In genomic region chr11:34208266-34209135, GRCh38 we compare ENCODE assay signal across 11 cellular contexts.
DNase-seq lines count a peak whose midpoint lies in the region; ATAC-seq and TF ChIP-seq lines count a peak whose summit lies in the region.
"Had no signal": no experiment of that assay in that cellular context is flagged by ENCODE, and none has a peak within 500 bp of the region (broad histone marks: within the 10 kb centered on the region; RNA-seq: fewer than 3 reads in every experiment).

No MANE protein-coding gene starts in this region.

- H3K4me1 Mint-ChIP-seq in MCF 10A (ENCODE audit: insufficient read depth, unreplicated experiment) (peaks cover 16% of the 10 kb centered on the region), glutamatergic neuron (ENCODE audit: low read depth, unreplicated experiment) (peaks cover 5% of the 10 kb centered on the region)
- peaks cover 36% of the 10 kb centered on the region for H3K4me1 Mint-ChIP-seq in stimulated activated naive CD8-positive, alpha-beta T cell treated with anti-CD3 and anti-CD28 coated beads, Interleukin-15, amount 100 ng/mL, for 72 hours

- H3K9me3 Mint-ChIP-seq in MCF 10A (ENCODE audit: unreplicated experiment) (no peaks in the 10 kb centered on the region), glutamatergic neuron (ENCODE audit: unreplicated experiment) (no peaks in the 10 kb centered on the region)
- H3K9me3 Mint-ChIP-seq in stimulated activated naive CD8-positive, alpha-beta T cell treated with anti-CD3 and anti-CD28 coated beads, Interleukin-15, amount 100 ng/mL, for 72 hours = no peaks in the 10 kb centered on the region

- H3K27ac Mint-ChIP-seq in MCF 10A (ENCODE audit: low read depth, unreplicated experiment) = no peak overlapping the region
- no peak overlapping the region for H3K27ac Mint-ChIP-seq in stimulated activated naive CD8-positive, alpha-beta T cell treated with anti-CD3 and anti-CD28 coated beads, Interleukin-15, amount 100 ng/mL, for 72 hours
- no peak overlapping the region for H3K27ac Mint-ChIP-seq in glutamatergic neuron (ENCODE audit: unreplicated experiment)

- H3K4me1 ChIP-seq in breast epithelium = no peaks in the 10 kb centered on the region

- H3K27ac ChIP-seq in breast epithelium = no peak overlapping the region
- H3K27ac ChIP-seq: BLaER1, coronary artery had no signal

- no peaks in the 10 kb centered on the region for H3K9me3 ChIP-seq in breast epithelium
- H3K9me3 ChIP-seq: BLaER1 had no signal

- H3K27me3 Mint-ChIP-seq in MCF 10A (ENCODE audit: insufficient read depth, unreplicated experiment) = no peaks in the 10 kb centered on the region
- H3K27me3 Mint-ChIP-seq in stimulated activated naive CD8-positive, alpha-beta T cell treated with anti-CD3 and anti-CD28 coated beads, Interleukin-15, amount 100 ng/mL, for 72 hours = peaks cover 14% of the 10 kb centered on the region
- no peaks in the 10 kb centered on the region for H3K27me3 Mint-ChIP-seq in glutamatergic neuron (ENCODE audit: unreplicated experiment)

- H3K4me3 Mint-ChIP-seq in MCF 10A (ENCODE audit: unreplicated experiment) (no peak overlapping the region), glutamatergic neuron (ENCODE audit: unreplicated experiment) (no peak overlapping the region)
- H3K4me3 Mint-ChIP-seq in stimulated activated naive CD8-positive, alpha-beta T cell treated with anti-CD3 and anti-CD28 coated beads, Interleukin-15, amount 100 ng/mL, for 72 hours = no peak overlapping the region

- no peak overlapping the region for H3K4me3 ChIP-seq in breast epithelium
- no peak overlapping the region for H3K4me3 ChIP-seq in fibroblast of villous mesenchyme (ENCODE audit: low read depth, low read length)
- H3K4me3 ChIP-seq: BLaER1, coronary artery had no signal

- intact Hi-C loops in MCF 10A (cut with micrococcal nuclease) = no loop called here
- intact Hi-C loops in breast epithelium (cut with DNase I; ENCODE audit: low total_unique reads) = no loop called here

- H3K36me3 ChIP-seq in breast epithelium = no peaks in the 10 kb centered on the region
- H3K36me3 ChIP-seq: BLaER1 had no signal

- no peaks in the 10 kb centered on the region for H3K27me3 ChIP-seq in breast epithelium
- H3K27me3 ChIP-seq: BLaER1 had no signal

- TF ChIP-seq CTCF in MCF 10A (IDR thresholded peaks at IDR 0.05; ENCODE audit: unreplicated experiment) = no peak
- no peak for TF ChIP-seq CTCF in breast epithelium (IDR thresholded peaks at IDR 0.05)
- TF ChIP-seq CTCF in fibroblast of villous mesenchyme (IDR thresholded peaks at IDR 0.05; ENCODE audit: insufficient read depth, low read depth, low read length) = no peak
- TF ChIP-seq CTCF in glutamatergic neuron (IDR thresholded peaks at IDR 0.05; ENCODE audit: partially characterized antibody, unreplicated experiment) = no peak

- ATAC-seq in stimulated activated naive CD8-positive, alpha-beta T cell treated with anti-CD3 and anti-CD28 coated beads, Interleukin-15, amount 100 ng/mL, for 72 hours = peak; percentile 64

- DNase-seq in MCF 10A (ENCODE audit: unreplicated experiment) = peak; percentile 66
- DNase-seq in breast epithelium (ENCODE audit: low spot score in 2 of 2) = no peak
- peak; percentile 98 for DNase-seq in SKM-1 (lab: John Stamatoyannopoulos, UW; ENCODE audit: unreplicated experiment)
- peak; percentile 81 for DNase-seq in fibroblast of villous mesenchyme (ENCODE audit: low read depth)
- no peak for DNase-seq in stimulated activated naive CD8-positive, alpha-beta T cell treated with anti-CD3 and anti-CD28 coated beads, Interleukin-15, amount 100 ng/mL, for 72 hours
- no peak for DNase-seq in dedifferentiated amniotic fluid mesenchymal stem cell (ENCODE audit: extremely low spot score)
- DNase-seq in glutamatergic neuron = no peak
- DNase-seq in RKO (ENCODE audit: low spot score) = no peak
- DNase-seq: NCI-H524 had no signal

- no peak for TF ChIP-seq POLR2A in breast epithelium (IDR thresholded peaks at IDR 0.05)

- POLR2A ChIA-PET in MCF 10A (lab: Yijun Ruan, JAX) = no interaction called here

- no TSS peak for BruUV-seq in MCF 10A (replicated peaks; lab: Mats Ljungman, UMichigan)

- H3K36me3 Mint-ChIP-seq in MCF 10A (ENCODE audit: insufficient read depth, unreplicated experiment) (no peaks in the 10 kb centered on the region), glutamatergic neuron (ENCODE audit: unreplicated experiment) (no peaks in the 10 kb centered on the region)

- CTCF ChIA-PET in MCF 10A (lab: Yijun Ruan, JAX) = interaction anchor here (0.7 to 0.8 kb wide), 2 partner anchors 31 to 40 kb away, joined by 3 to 4 read pairs; no protein-coding TSS in a partner anchor

Comparison
In these comparisons a context has a peak if more than half of its experiments do, and no peak if none do; other contexts are left out.
1. DNase-seq: peak in MCF 10A (single experiment), SKM-1 (single experiment) and fibroblast of villous mesenchyme (single experiment); none in breast epithelium (0 of 2), stimulated activated naive CD8-positive, alpha-beta T cell treated with anti-CD3 and anti-CD28 coated beads, Interleukin-15, amount 100 ng/mL, for 72 hours (0 of 2), dedifferentiated amniotic fluid mesenchymal stem cell (single experiment), glutamatergic neuron (single experiment) and RKO (single experiment).